In genomic region chr20:3248167-3248992, GRCh38 we compare ENCODE assay signal across 8 cellular contexts. TPM values are rescaled to one million over a fixed set of nuclear protein-coding genes. Genes with fewer than 3 reads are reported as not detected.
DNase-seq lines count a peak whose midpoint lies in the region; ATAC-seq, FAIRE-seq and TF ChIP-seq lines count a peak whose summit lies in the region.

No MANE protein-coding gene starts in this region.

- TF ChIP-seq EP300 in GM12878 (IDR thresholded peaks at IDR 0.05; ENCODE audit: borderline replicate concordance in 1 of 2, control insufficient read depth in 1 of 2, low read depth in 2 of 2, low read length in 2 of 2) (no peak), HepG2 (IDR thresholded peaks at IDR 0.05; ENCODE audit: low read depth in 2 of 2, low read length in 2 of 2) (no peak), HepG2 (CRISPR knock-in tag; IDR thresholded peaks at IDR 0.05; ENCODE audit: borderline replicate concordance) (0 out of 2 replicates have a peak, but pooled peaks have one; percentile 0)

- no peak overlapping the region for H3K27ac ChIP-seq in HUES6 (ENCODE audit: low read depth, low read length)
- no peak overlapping the region for H3K27ac ChIP-seq in GM12878 (ENCODE audit: control insufficient read depth, insufficient read depth)
- no peak overlapping the region for H3K27ac ChIP-seq in HepG2 (ENCODE audit: extremely low read length, insufficient read depth, low read length)

- RAD21 ChIA-PET in GM12878 (lab: Charles Lee; ENCODE audit: unreplicated experiment), result no interaction called here

- POLR2A ChIA-PET in GM12878 (lab: Charles Lee) (no interaction called here), HepG2 (lab: Yijun Ruan, JAX) (interaction anchor here (0.9 to 7.9 kb wide), 4 partner anchors 16 to 46 kb away, joined by 3 to 110 read pairs (median 3); no protein-coding TSS in a partner anchor)

- TF ChIP-seq POLR2A in GM12878 (IDR thresholded peaks at IDR 0.05; ENCODE audit: low read depth, low read length) (no peak), HepG2 (IDR thresholded peaks at IDR 0.05; ENCODE audit: insufficient read depth in 1 of 2, low read depth in 2 of 2, low read length in 2 of 2) (no peak)

- no peak overlapping the region for H3K27ac Mint-ChIP-seq in osteocyte (ENCODE audit: unreplicated experiment)
- no peak overlapping the region for H3K27ac Mint-ChIP-seq in immature natural killer cell

- H2AFZ ChIP-seq in GM12878 (ENCODE audit: control insufficient read depth, low read depth, low read length) (peak overlapping the region; percentile 55), HepG2 (ENCODE audit: low read length) (no peak overlapping the region)

- CTCF ChIA-PET in GM12878 (lab: Yijun Ruan, JAX), result interaction anchor here (1.3 kb wide), 1 partner anchor 8 kb away, joined by 3 read pairs; no protein-coding TSS in a partner anchor
- CTCF ChIA-PET in HepG2 (lab: Yijun Ruan, JAX; ENCODE audit: low intra/inter-chr PET ratio, low total read pairs), result interaction anchor here (3.7 kb wide), 1 partner anchor 29 kb away, joined by 86 read pairs; no protein-coding TSS in a partner anchor

- H3K4me1 ChIP-seq in HUES6 (ENCODE audit: control insufficient read depth, insufficient read depth, low read length) (peaks cover 23% of the 10 kb centered on the region), GM12878 (ENCODE audit: control insufficient read depth, insufficient read depth, low read length) (no peaks in the 10 kb centered on the region; the same call in none of the 2 replicates), HepG2 (ENCODE audit: insufficient read depth, low read length) (peaks cover 48% of the 10 kb centered on the region)

- peak overlapping the region; percentile 59 for H3K4me3 ChIP-seq in HUES6 (ENCODE audit: low read depth, low read length)
- H3K4me3 ChIP-seq in GM12878, result no peak overlapping the region
- peak overlapping the region; percentile 20 to 61 (median 35); a peak in 5 of 6 replicates for H3K4me3 ChIP-seq in HepG2 (replicated peaks in 1 of 3; ENCODE audit: insufficient read depth in 1 of 3, low read depth in 2 of 3, low read length in 3 of 3)

- H3K4me3 Mint-ChIP-seq in osteocyte (ENCODE audit: unreplicated experiment) (no peak overlapping the region), immature natural killer cell (peak overlapping the region in 2 of 5 donors; percentile 30 to 44)

- no TSS peak for BruUV-seq in GM12878 (replicated peaks; lab: Mats Ljungman, UMichigan)
- no TSS peak for BruUV-seq in HepG2 (replicated peaks; lab: Mats Ljungman, UMichigan)

- 0 out of 6 replicates have a peak, but pooled peaks of 1 of the 3 experiments have one; percentile 4 for TF ChIP-seq CTCF in GM12878 (IDR thresholded peaks at IDR 0.05 in 2 of 3, conservative IDR thresholded peaks at IDR 0.05 in 1 of 3; ENCODE audit: control insufficient read depth in 2 of 3, extremely low read depth in 1 of 3, insufficient read depth in 1 of 3, low read depth in 3 of 3, low read length in 3 of 3)
- TF ChIP-seq CTCF in HepG2 (CRISPR knock-in tag; IDR thresholded peaks at IDR 0.05), result peak; percentile 69
- no peak for TF ChIP-seq CTCF in osteocyte (IDR thresholded peaks at IDR 0.05)

- H3K4me1 Mint-ChIP-seq in osteocyte (ENCODE audit: unreplicated experiment) (peaks cover 2% of the 10 kb centered on the region), immature natural killer cell (peaks cover 0 to 2% of the 10 kb centered on the region in 2 donors)

- FAIRE-seq in GM12878 (lab: Jason Lieb, UNC), result no peak
- no peak for FAIRE-seq in HepG2 (lab: Jason Lieb, UNC)

- H3K79me2 ChIP-seq in GM12878 (ENCODE audit: control insufficient read depth, insufficient read depth, low read length), result no peaks in the 10 kb centered on the region
- H3K79me2 ChIP-seq in HepG2 (ENCODE audit: insufficient read depth, low read length), result no peaks in the 10 kb centered on the region

- WGBS in GM12878 (ENCODE audit: insufficient coverage, insufficient replicate concordance, low lambda C conversion rate, missing lambda C conversion rate), result 12% methylated on average over 53 of the region's 53 CpGs
- 58% methylated on average over 53 of the region's 53 CpGs for WGBS in HepG2 (ENCODE audit: low lambda C conversion rate)

- peaks cover 7% of the 10 kb centered on the region; the same call in 1 of the 2 replicates for H3K36me3 ChIP-seq in HUES6 (ENCODE audit: control insufficient read depth, insufficient read depth, low read length)
- H3K36me3 ChIP-seq in GM12878 (ENCODE audit: control insufficient read depth in 2 of 2, insufficient read depth in 2 of 2, low read length in 1 of 2), result no peaks in the 10 kb centered on the region
- H3K36me3 ChIP-seq in HepG2 (replicated peaks in 1 of 2; ENCODE audit: control insufficient read depth in 1 of 2, insufficient read depth in 2 of 2, low read length in 2 of 2), result no peaks in the 10 kb centered on the region; a peak in 1 of 5 replicates

- H3K27me3 Mint-ChIP-seq in osteocyte (ENCODE audit: unreplicated experiment) (no peaks in the 10 kb centered on the region), immature natural killer cell (ENCODE audit: low read depth in 3 of 3) (peaks cover 5 to 18% (median 6%) of the 10 kb centered on the region in 3 donors)

- DNase-seq in AG20443 (ENCODE audit: low spot score) (peak; percentile 65), GM12878 (ENCODE audit: low read depth, low spot score) (no peak), HepG2 (ENCODE audit: low spot score) (no peak), osteocyte (ENCODE audit: extremely low spot score, unreplicated experiment) (no peak), immature natural killer cell (no peak)

- H3K36me3 Mint-ChIP-seq in osteocyte (ENCODE audit: unreplicated experiment), result peaks cover 10% of the 10 kb centered on the region
- H3K36me3 Mint-ChIP-seq in immature natural killer cell, result peaks cover 0 to 9% (median 4%) of the 10 kb centered on the region in 3 donors

- SMC1A ChIA-PET in GM12878 (lab: Charles Lee; ENCODE audit: uncharacterized antibody, unreplicated experiment), result interaction anchor here (0.5 kb wide), 1 partner anchor 31 kb away, joined by 3 read pairs; no protein-coding TSS in a partner anchor

- H3K9me3 Mint-ChIP-seq in osteocyte (ENCODE audit: unreplicated experiment) (no peaks in the 10 kb centered on the region), immature natural killer cell (no peaks in the 10 kb centered on the region)

- ATAC-seq in GM12878 (peak; percentile 74), HepG2 (peak; percentile 53), GM18519 (IDR thresholded peaks at IDR 0.05; ENCODE audit: low FRiP score, unreplicated experiment) (no peak), GM18870 (IDR thresholded peaks at IDR 0.05; ENCODE audit: unreplicated experiment) (no peak)

- H3K9ac ChIP-seq in HUES6 (ENCODE audit: low read length), result peak overlapping the region; percentile 40
- H3K9ac ChIP-seq in GM12878 (ENCODE audit: control insufficient read depth, insufficient read depth, low read length), result no peak overlapping the region
- no peak overlapping the region for H3K9ac ChIP-seq in HepG2 (ENCODE audit: insufficient read depth, low read depth, low read length)

- peak overlapping the region; percentile 77 for H3K4me2 ChIP-seq in GM12878 (ENCODE audit: control insufficient read depth, insufficient read depth)
- peak overlapping the region; percentile 68 for H3K4me2 ChIP-seq in HepG2 (ENCODE audit: low read depth, low read length)

- TF ChIP-seq RAD21 in GM12878 (IDR thresholded peaks at IDR 0.05; ENCODE audit: insufficient read depth, low read depth, low read length), result no peak
- TF ChIP-seq RAD21 in HepG2 (CRISPR knock-in tag; IDR thresholded peaks at IDR 0.05), result no peak; the same call in 1 of the 2 replicates

- intact Hi-C loops in GM12878 (cut with micrococcal nuclease; ENCODE audit: unreplicated experiment), result no loop called here
- intact Hi-C loops in HepG2 (cut with micrococcal nuclease; ENCODE audit: unreplicated experiment), result loop anchor here (10.0 kb wide), 1 partner anchor 84 kb away; no protein-coding TSS in a partner anchor

- H3K9me3 ChIP-seq in HUES6 (ENCODE audit: control insufficient read depth, insufficient read depth, low read depth, low read length), result no peaks in the 10 kb centered on the region
- H3K9me3 ChIP-seq in GM12878 (replicated peaks; ENCODE audit: control insufficient read depth, insufficient read depth, low read length), result no peaks in the 10 kb centered on the region
- no peaks in the 10 kb centered on the region for H3K9me3 ChIP-seq in HepG2 (ENCODE audit: low read length)

- in situ Hi-C loops in GM12878 (cut with MboI) (no loop called here), HepG2 (cut with HindIII; ENCODE audit: extremely low pct_ligation_motif_present, low pct_unique_long_range_greater_than_20kb) (no loop called here)

- H4K20me1 ChIP-seq in GM12878 (ENCODE audit: control insufficient read depth, insufficient read depth), result no peaks in the 10 kb centered on the region
- no peaks in the 10 kb centered on the region for H4K20me1 ChIP-seq in HepG2 (ENCODE audit: insufficient read depth, low read length)

- H3K27me3 ChIP-seq in HUES6 (ENCODE audit: control insufficient read depth, insufficient read depth, low read length), result peaks cover 37% of the 10 kb centered on the region
- peaks cover 4 to 9% of the 10 kb centered on the region in 2 experiments; a peak in 3 of 4 replicates for H3K27me3 ChIP-seq in GM12878 (replicated peaks in 1 of 2; ENCODE audit: control insufficient read depth in 2 of 2, insufficient read depth in 2 of 2, low read length in 1 of 2)
- peaks cover 1 to 11% of the 10 kb centered on the region in 2 experiments; a peak in 2 of 5 replicates for H3K27me3 ChIP-seq in HepG2 (ENCODE audit: control insufficient read depth in 1 of 2, insufficient read depth in 2 of 2, low read length in 2 of 2)

RNA-seq across cellular contexts. Expression of gene SLC4A11, which starts 9.4 kb away (rescaled TPM):
- 0.98 and 1.8 TPM in 2 replicates for total RNA-seq in GM12878 (2013; cell fraction: nucleolus; rRNA removed)
- total RNA-seq in GM12878 (2014; rRNA removed) (0.76 and 1.6 TPM in 2 replicates), GM12878 (2014; rRNA removed; fragmentation: Illumina TruSeq; extraction: Trizol) (0.28 and 0.40 TPM in 2 replicates), GM12878 (2021) (1.9 and 2.3 TPM in 2 replicates), HepG2 (2016; rRNA removed; fragmentation: Illumina TruSeq; extraction: Trizol) (1.1 and 3.9 TPM in 2 replicates), osteocyte (2.4 and 3.2 TPM in 2 replicates)
- polyA plus RNA-seq in GM12878 (2011; ENCODE audit: low read depth), result 0.13 TPM
- polyA plus RNA-seq in GM12878 (2011; rRNA removed) (0.07 TPM in 1 of 2 replicates, not detected in the other), GM12878 (2014; fragmentation: Illumina TruSeq; extraction: Trizol) (0.10 and 0.78 TPM in 2 replicates), GM12878 (2014; fragmentation: Nextera tagmentation; extraction: Ambion mirVana) (under 1 TPM; 0.15 to 0.18 TPM), GM12878 (2014; rRNA removed) (1.5 and 2.0 TPM in 2 replicates), GM12878 (2016; fragmentation: Nextera tagmentation; extraction: Ambion mirVana) (1 to 10 TPM; 1.5 to 1.9 TPM), HepG2 (2011; rRNA removed) (24.7 and 27.0 TPM in 2 replicates), immature natural killer cell (not detected)
- polyA plus RNA-seq in GM12878 (2011; cell fraction: cytosol; rRNA removed), result 0.08 and 0.09 TPM in 2 replicates
- 0.78 and 0.94 TPM in 2 replicates for polyA plus RNA-seq in GM12878 (2011; cell fraction: nucleus; rRNA removed)
- polyA plus RNA-seq in GM12878 (2012), result 0.46 TPM in 2 replicates
- polyA minus RNA-seq in GM12878 (2011; rRNA and poly(A)+ RNA removed), result not detected in 2 replicates
- not detected in 2 replicates for polyA minus RNA-seq in GM12878 (2011; cell fraction: cytosol; rRNA and poly(A)+ RNA removed)
- 0.12 and 0.38 TPM in 2 replicates for polyA minus RNA-seq in GM12878 (2011; cell fraction: nucleus; rRNA and poly(A)+ RNA removed)
- 0.30 and 1.1 TPM in 2 replicates for total RNA-seq in HepG2 (2016; cell fraction: cytosol; rRNA removed; fragmentation: Illumina TruSeq; extraction: Trizol; ENCODE audit: low read depth)
- total RNA-seq in HepG2 (2016; cell fraction: insoluble cytoplasmic fraction; rRNA removed; fragmentation: Illumina TruSeq; extraction: Trizol), result 0.82 and 4.9 TPM in 2 replicates
- total RNA-seq in HepG2 (2016; cell fraction: membrane; rRNA removed; fragmentation: Illumina TruSeq; extraction: Trizol), result 1.4 and 1.8 TPM in 2 replicates
- total RNA-seq in HepG2 (2016; cell fraction: nucleus; rRNA removed; fragmentation: Illumina TruSeq; extraction: Trizol), result 5.0 and 8.1 TPM in 2 replicates
- polyA plus RNA-seq in HepG2 (2011; cell fraction: cytosol; rRNA removed), result 6.2 and 8.6 TPM in 2 replicates
- polyA plus RNA-seq in HepG2 (2011; cell fraction: nucleus; rRNA removed), result 212 and 304 TPM in 2 replicates
- 9.7 and 13.8 TPM in 2 replicates for polyA plus RNA-seq in HepG2 (2012)
- 0.50 and 0.84 TPM in 2 replicates for polyA plus RNA-seq in HepG2 (2016; cell fraction: cytosol; fragmentation: Illumina TruSeq; extraction: Trizol; ENCODE audit: low read depth)
- 1.1 and 1.8 TPM in 2 replicates for polyA plus RNA-seq in HepG2 (2016; cell fraction: insoluble cytoplasmic fraction; fragmentation: Illumina TruSeq; extraction: Trizol; ENCODE audit: low read depth)
- polyA plus RNA-seq in HepG2 (2016; cell fraction: membrane; fragmentation: Illumina TruSeq; extraction: Trizol; ENCODE audit: low read depth), result 0.65 and 0.70 TPM in 2 replicates
- polyA plus RNA-seq in HepG2 (2016; cell fraction: nucleus; fragmentation: Illumina TruSeq; extraction: Trizol; ENCODE audit: insufficient read depth, low read depth), result 16.5 and 18.2 TPM in 2 replicates
- 1.9 and 33.5 TPM in 2 replicates for polyA minus RNA-seq in HepG2 (2011; rRNA and poly(A)+ RNA removed; ENCODE audit: low replicate concordance)
- polyA minus RNA-seq in HepG2 (2011; cell fraction: cytosol; rRNA and poly(A)+ RNA removed), result 10.2 and 17.1 TPM in 2 replicates
- 44.0 and 47.5 TPM in 2 replicates for polyA minus RNA-seq in HepG2 (2011; cell fraction: nucleus; rRNA and poly(A)+ RNA removed)

RNA-seq across cellular contexts. Expression of gene ITPA, which starts 39.1 kb away (rescaled TPM):
- 19.1 and 22.1 TPM in 2 replicates for total RNA-seq in GM12878 (2013; cell fraction: nucleolus; rRNA removed)
- 79.8 and 91.8 TPM in 2 replicates for total RNA-seq in GM12878 (2014; rRNA removed)
- total RNA-seq in GM12878 (2014; rRNA removed; fragmentation: Illumina TruSeq; extraction: Trizol), result 46.5 and 48.4 TPM in 2 replicates
- 78.7 and 86.1 TPM in 2 replicates for total RNA-seq in GM12878 (2021)
- 25.0 TPM for polyA plus RNA-seq in GM12878 (2011; ENCODE audit: low read depth)
- 29.1 and 38.5 TPM in 2 replicates for polyA plus RNA-seq in GM12878 (2011; rRNA removed)
- 54.5 and 77.0 TPM in 2 replicates for polyA plus RNA-seq in GM12878 (2011; cell fraction: cytosol; rRNA removed)
- polyA plus RNA-seq in GM12878 (2011; cell fraction: nucleus; rRNA removed), result 44.6 and 49.7 TPM in 2 replicates
- polyA plus RNA-seq in GM12878 (2012), result 43.1 and 47.7 TPM in 2 replicates
- polyA plus RNA-seq in GM12878 (2014; fragmentation: Illumina TruSeq; extraction: Trizol), result 30.8 and 44.4 TPM in 2 replicates
- polyA plus RNA-seq in GM12878 (2014; fragmentation: Nextera tagmentation; extraction: Ambion mirVana), result 10 to 100 TPM in 1 of 2 experiments, 1 to 10 TPM in 1; 5.5 to 30.2 TPM
- polyA plus RNA-seq in GM12878 (2014; rRNA removed), result 91.2 and 103 TPM in 2 replicates
- polyA plus RNA-seq in GM12878 (2016; fragmentation: Nextera tagmentation; extraction: Ambion mirVana), result 100 to 1,000 TPM; 112 to 124 TPM
- polyA minus RNA-seq in GM12878 (2011; rRNA and poly(A)+ RNA removed), result 8.0 and 22.7 TPM in 2 replicates
- polyA minus RNA-seq in GM12878 (2011; cell fraction: cytosol; rRNA and poly(A)+ RNA removed), result 6.1 and 6.5 TPM in 2 replicates
- polyA minus RNA-seq in GM12878 (2011; cell fraction: nucleus; rRNA and poly(A)+ RNA removed), result 3.1 and 7.1 TPM in 2 replicates
- 101 and 103 TPM in 2 replicates for total RNA-seq in HepG2 (2016; rRNA removed; fragmentation: Illumina TruSeq; extraction: Trizol)
- 30.5 and 31.5 TPM in 2 replicates for total RNA-seq in HepG2 (2016; cell fraction: cytosol; rRNA removed; fragmentation: Illumina TruSeq; extraction: Trizol; ENCODE audit: low read depth)
- 108 TPM in 2 replicates for total RNA-seq in HepG2 (2016; cell fraction: insoluble cytoplasmic fraction; rRNA removed; fragmentation: Illumina TruSeq; extraction: Trizol)
- 45.6 and 53.1 TPM in 2 replicates for total RNA-seq in HepG2 (2016; cell fraction: membrane; rRNA removed; fragmentation: Illumina TruSeq; extraction: Trizol)
- total RNA-seq in HepG2 (2016; cell fraction: nucleus; rRNA removed; fragmentation: Illumina TruSeq; extraction: Trizol), result 51.5 and 65.6 TPM in 2 replicates
- polyA plus RNA-seq in HepG2 (2011; rRNA removed), result 60.1 and 73.4 TPM in 2 replicates
- 53.2 and 73.4 TPM in 2 replicates for polyA plus RNA-seq in HepG2 (2011; cell fraction: cytosol; rRNA removed)
- polyA plus RNA-seq in HepG2 (2011; cell fraction: nucleus; rRNA removed), result 110 and 129 TPM in 2 replicates
- 55.6 and 63.4 TPM in 2 replicates for polyA plus RNA-seq in HepG2 (2012)
- 27.3 and 27.6 TPM in 2 replicates for polyA plus RNA-seq in HepG2 (2016; cell fraction: cytosol; fragmentation: Illumina TruSeq; extraction: Trizol; ENCODE audit: low read depth)
- polyA plus RNA-seq in HepG2 (2016; cell fraction: insoluble cytoplasmic fraction; fragmentation: Illumina TruSeq; extraction: Trizol; ENCODE audit: low read depth), result 106 and 109 TPM in 2 replicates
- 28.9 and 33.4 TPM in 2 replicates for polyA plus RNA-seq in HepG2 (2016; cell fraction: membrane; fragmentation: Illumina TruSeq; extraction: Trizol; ENCODE audit: low read depth)
- 144 and 151 TPM in 2 replicates for polyA plus RNA-seq in HepG2 (2016; cell fraction: nucleus; fragmentation: Illumina TruSeq; extraction: Trizol; ENCODE audit: insufficient read depth, low read depth)
- polyA minus RNA-seq in HepG2 (2011; rRNA and poly(A)+ RNA removed; ENCODE audit: low replicate concordance), result 24.1 and 25.5 TPM in 2 replicates
- polyA minus RNA-seq in HepG2 (2011; cell fraction: cytosol; rRNA and poly(A)+ RNA removed), result 15.4 and 25.9 TPM in 2 replicates
- polyA minus RNA-seq in HepG2 (2011; cell fraction: nucleus; rRNA and poly(A)+ RNA removed), result 23.0 and 28.2 TPM in 2 replicates
- total RNA-seq in osteocyte, result 57.5 and 58.4 TPM in 2 replicates
- 10 to 100 TPM; 75.0 to 84.5 (median 76.3) TPM for polyA plus RNA-seq in immature natural killer cell

RNA-seq across cellular contexts. Expression of gene DDRGK1, which starts 43.9 kb away (rescaled TPM):
- 81.6 and 86.8 TPM in 2 replicates for total RNA-seq in GM12878 (2013; cell fraction: nucleolus; rRNA removed)
- 38.7 and 41.1 TPM in 2 replicates for total RNA-seq in GM12878 (2014; rRNA removed)
- total RNA-seq in GM12878 (2014; rRNA removed; fragmentation: Illumina TruSeq; extraction: Trizol), result 28.3 and 31.2 TPM in 2 replicates
- total RNA-seq in GM12878 (2021), result 40.2 and 55.2 TPM in 2 replicates
- polyA plus RNA-seq in GM12878 (2011; ENCODE audit: low read depth), result 25.0 TPM
- 27.8 and 40.7 TPM in 2 replicates for polyA plus RNA-seq in GM12878 (2011; rRNA removed)
- polyA plus RNA-seq in GM12878 (2011; cell fraction: cytosol; rRNA removed), result 40.9 and 41.6 TPM in 2 replicates
- polyA plus RNA-seq in GM12878 (2011; cell fraction: nucleus; rRNA removed), result 77.0 and 80.1 TPM in 2 replicates
- 34.0 and 39.2 TPM in 2 replicates for polyA plus RNA-seq in GM12878 (2012)
- polyA plus RNA-seq in GM12878 (2014; fragmentation: Illumina TruSeq; extraction: Trizol), result 9.5 and 21.0 TPM in 2 replicates
- 1 to 10 TPM; 4.0 to 8.9 TPM for polyA plus RNA-seq in GM12878 (2014; fragmentation: Nextera tagmentation; extraction: Ambion mirVana)
- polyA plus RNA-seq in GM12878 (2014; rRNA removed), result 40.8 and 45.0 TPM in 2 replicates
- polyA plus RNA-seq in GM12878 (2016; fragmentation: Nextera tagmentation; extraction: Ambion mirVana), result 10 to 100 TPM; 42.0 to 49.5 TPM
- polyA minus RNA-seq in GM12878 (2011; rRNA and poly(A)+ RNA removed), result 14.2 and 17.7 TPM in 2 replicates
- polyA minus RNA-seq in GM12878 (2011; cell fraction: cytosol; rRNA and poly(A)+ RNA removed), result 10.0 and 19.3 TPM in 2 replicates
- polyA minus RNA-seq in GM12878 (2011; cell fraction: nucleus; rRNA and poly(A)+ RNA removed), result 10.9 and 14.4 TPM in 2 replicates
- total RNA-seq in HepG2 (2016; rRNA removed; fragmentation: Illumina TruSeq; extraction: Trizol), result 75.4 and 149 TPM in 2 replicates
- total RNA-seq in HepG2 (2016; cell fraction: cytosol; rRNA removed; fragmentation: Illumina TruSeq; extraction: Trizol; ENCODE audit: low read depth), result 59.4 and 65.6 TPM in 2 replicates
- 69.3 and 161 TPM in 2 replicates for total RNA-seq in HepG2 (2016; cell fraction: insoluble cytoplasmic fraction; rRNA removed; fragmentation: Illumina TruSeq; extraction: Trizol)
- total RNA-seq in HepG2 (2016; cell fraction: membrane; rRNA removed; fragmentation: Illumina TruSeq; extraction: Trizol), result 57.6 and 58.7 TPM in 2 replicates
- 105 and 136 TPM in 2 replicates for total RNA-seq in HepG2 (2016; cell fraction: nucleus; rRNA removed; fragmentation: Illumina TruSeq; extraction: Trizol)
- 96.7 and 116 TPM in 2 replicates for polyA plus RNA-seq in HepG2 (2011; rRNA removed)
- polyA plus RNA-seq in HepG2 (2011; cell fraction: cytosol; rRNA removed), result 133 and 142 TPM in 2 replicates
- polyA plus RNA-seq in HepG2 (2011; cell fraction: nucleus; rRNA removed), result 122 and 134 TPM in 2 replicates
- polyA plus RNA-seq in HepG2 (2012), result 104 and 147 TPM in 2 replicates
- 51.1 and 51.9 TPM in 2 replicates for polyA plus RNA-seq in HepG2 (2016; cell fraction: cytosol; fragmentation: Illumina TruSeq; extraction: Trizol; ENCODE audit: low read depth)
- 80.6 and 85.9 TPM in 2 replicates for polyA plus RNA-seq in HepG2 (2016; cell fraction: insoluble cytoplasmic fraction; fragmentation: Illumina TruSeq; extraction: Trizol; ENCODE audit: low read depth)
- 52.8 and 53.4 TPM in 2 replicates for polyA plus RNA-seq in HepG2 (2016; cell fraction: membrane; fragmentation: Illumina TruSeq; extraction: Trizol; ENCODE audit: low read depth)
- 240 and 250 TPM in 2 replicates for polyA plus RNA-seq in HepG2 (2016; cell fraction: nucleus; fragmentation: Illumina TruSeq; extraction: Trizol; ENCODE audit: insufficient read depth, low read depth)
- polyA minus RNA-seq in HepG2 (2011; rRNA and poly(A)+ RNA removed; ENCODE audit: low replicate concordance), result 19.0 and 51.1 TPM in 2 replicates
- polyA minus RNA-seq in HepG2 (2011; cell fraction: cytosol; rRNA and poly(A)+ RNA removed), result 40.1 and 44.2 TPM in 2 replicates
- 48.9 and 52.6 TPM in 2 replicates for polyA minus RNA-seq in HepG2 (2011; cell fraction: nucleus; rRNA and poly(A)+ RNA removed)
- total RNA-seq in osteocyte, result 79.6 and 84.2 TPM in 2 replicates
- 10 to 100 TPM; 45.6 to 63.1 (median 48.0) TPM for polyA plus RNA-seq in immature natural killer cell

Comparison
In these comparisons a context has a peak if more than half of its experiments do, and no peak if none do; other contexts are left out.
1. ATAC-seq: peak in GM12878 (single experiment) and HepG2 (single experiment); none in GM18519 (single experiment) and GM18870 (single experiment).